ENCODE assay signal across 1 cellular context in the genomic region with DNA sequence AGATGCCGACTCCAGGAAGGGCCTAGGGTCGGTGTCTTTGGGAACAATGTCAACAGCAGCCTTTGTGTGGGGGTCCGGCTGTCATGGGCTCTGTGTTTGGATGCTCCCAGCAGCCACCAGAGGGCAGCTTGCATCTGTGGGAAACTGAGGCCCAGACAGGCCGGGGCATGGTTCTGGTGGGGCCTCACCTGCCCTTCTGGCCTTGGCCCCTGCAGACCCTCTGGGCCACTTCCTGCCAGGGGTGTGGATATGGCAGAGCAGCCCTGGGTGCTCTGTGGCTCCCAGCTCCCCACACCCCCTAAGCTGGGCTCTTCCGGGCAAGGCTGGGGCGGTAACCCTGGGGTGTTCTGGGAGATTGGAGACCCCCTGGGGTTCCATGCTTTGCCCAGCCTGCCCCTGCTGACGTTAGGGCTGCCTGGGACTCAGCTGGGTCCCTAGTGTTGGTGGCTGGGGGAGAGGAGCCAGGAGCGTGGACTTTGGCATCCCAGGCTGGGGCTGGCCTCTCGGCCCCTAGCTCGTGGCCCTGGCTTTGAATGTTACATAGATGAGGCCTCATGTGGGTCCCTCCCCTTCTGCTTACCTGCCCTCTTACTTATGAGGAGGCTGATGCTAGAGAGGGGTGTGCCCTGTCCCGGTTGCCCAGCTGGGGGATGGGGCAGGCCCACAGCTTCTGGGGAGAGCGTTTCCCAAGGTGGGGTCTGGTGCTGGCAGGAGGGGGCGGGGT.
TF ChIP-seq lines count a peak whose summit lies in the region.

No MANE protein-coding gene starts in this region.

TF ChIP-seq in HepG2, 621 proteins besides CTCF, POLR2A, EP300 and RAD21 (continued from another document and continues in another):
- TF ChIP-seq, protein P1, sequence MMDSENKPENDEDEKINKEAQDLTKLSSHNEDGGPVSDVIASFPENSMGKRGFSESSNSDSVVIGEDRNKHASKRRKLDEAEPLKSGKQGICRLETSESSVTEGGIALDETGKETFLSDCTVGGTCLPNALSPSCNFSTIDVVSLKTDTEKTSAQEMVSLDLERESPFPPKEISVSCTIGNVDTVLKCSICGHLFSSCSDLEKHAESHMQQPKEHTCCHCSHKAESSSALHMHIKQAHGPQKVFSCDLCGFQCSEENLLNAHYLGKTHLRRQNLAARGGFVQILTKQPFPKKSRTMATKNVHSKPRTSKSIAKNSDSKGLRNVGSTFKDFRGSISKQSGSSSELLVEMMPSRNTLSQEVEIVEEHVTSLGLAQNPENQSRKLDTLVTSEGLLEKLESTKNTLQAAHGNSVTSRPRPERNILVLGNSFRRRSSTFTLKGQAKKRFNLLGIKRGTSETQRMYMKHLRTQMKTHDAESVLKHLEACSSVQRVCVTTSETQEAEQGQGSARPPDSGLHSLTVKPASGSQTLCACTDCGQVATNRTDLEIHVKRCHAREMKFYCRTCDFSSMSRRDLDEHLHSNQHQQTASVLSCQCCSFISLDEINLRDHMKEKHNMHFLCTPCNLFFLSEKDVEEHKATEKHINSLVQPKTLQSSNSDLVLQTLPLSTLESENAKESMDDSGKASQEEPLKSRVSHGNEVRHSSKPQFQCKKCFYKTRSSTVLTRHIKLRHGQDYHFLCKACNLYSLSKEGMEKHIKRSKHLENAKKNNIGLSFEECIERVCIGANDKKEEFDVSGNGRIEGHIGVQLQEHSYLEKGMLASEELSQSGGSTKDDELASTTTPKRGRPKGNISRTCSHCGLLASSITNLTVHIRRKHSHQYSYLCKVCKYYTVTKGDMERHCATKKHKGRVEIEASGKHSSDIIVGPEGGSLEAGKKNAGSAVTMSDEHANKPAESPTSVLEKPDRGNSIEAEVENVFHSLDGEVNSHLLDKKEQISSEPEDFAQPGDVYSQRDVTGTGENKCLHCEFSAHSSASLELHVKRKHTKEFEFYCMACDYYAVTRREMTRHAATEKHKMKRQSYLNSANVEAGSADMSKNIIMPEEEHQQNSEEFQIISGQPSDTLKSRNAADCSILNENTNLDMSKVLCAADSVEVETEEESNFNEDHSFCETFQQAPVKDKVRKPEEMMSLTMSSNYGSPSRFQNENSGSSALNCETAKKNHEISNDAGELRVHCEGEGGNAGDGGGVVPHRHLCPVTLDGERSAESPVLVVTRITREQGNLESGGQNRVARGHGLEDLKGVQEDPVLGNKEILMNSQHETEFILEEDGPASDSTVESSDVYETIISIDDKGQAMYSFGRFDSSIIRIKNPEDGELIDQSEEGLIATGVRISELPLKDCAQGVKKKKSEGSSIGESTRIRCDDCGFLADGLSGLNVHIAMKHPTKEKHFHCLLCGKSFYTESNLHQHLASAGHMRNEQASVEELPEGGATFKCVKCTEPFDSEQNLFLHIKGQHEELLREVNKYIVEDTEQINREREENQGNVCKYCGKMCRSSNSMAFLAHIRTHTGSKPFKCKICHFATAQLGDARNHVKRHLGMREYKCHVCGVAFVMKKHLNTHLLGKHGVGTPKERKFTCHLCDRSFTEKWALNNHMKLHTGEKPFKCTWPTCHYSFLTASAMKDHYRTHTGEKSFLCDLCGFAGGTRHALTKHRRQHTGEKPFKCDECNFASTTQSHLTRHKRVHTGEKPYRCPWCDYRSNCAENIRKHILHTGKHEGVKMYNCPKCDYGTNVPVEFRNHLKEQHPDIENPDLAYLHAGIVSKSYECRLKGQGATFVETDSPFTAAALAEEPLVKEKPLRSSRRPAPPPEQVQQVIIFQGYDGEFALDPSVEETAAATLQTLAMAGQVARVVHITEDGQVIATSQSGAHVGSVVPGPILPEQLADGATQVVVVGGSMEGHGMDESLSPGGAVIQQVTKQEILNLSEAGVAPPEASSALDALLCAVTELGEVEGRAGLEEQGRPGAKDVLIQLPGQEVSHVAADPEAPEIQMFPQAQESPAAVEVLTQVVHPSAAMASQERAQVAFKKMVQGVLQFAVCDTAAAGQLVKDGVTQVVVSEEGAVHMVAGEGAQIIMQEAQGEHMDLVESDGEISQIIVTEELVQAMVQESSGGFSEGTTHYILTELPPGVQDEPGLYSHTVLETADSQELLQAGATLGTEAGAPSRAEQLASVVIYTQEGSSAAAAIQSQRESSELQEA (CRISPR knock-in tag; IDR thresholded peaks at IDR 0.05; ENCODE audit: not compliant biosample characterization), result peak; percentile 22
- TF ChIP-seq ZNF12 (CRISPR knock-in tag; IDR thresholded peaks at IDR 0.05) (no peak), ZNF552 (CRISPR knock-in tag; IDR thresholded peaks at IDR 0.05; ENCODE audit: borderline replicate concordance) (no peak; the same call in 1 of the 2 replicates), ZNF431 (CRISPR knock-in tag; IDR thresholded peaks at IDR 0.05; ENCODE audit: borderline replicate concordance, low read depth) (no peak), PHF5A (CRISPR knock-in tag; IDR thresholded peaks at IDR 0.05; ENCODE audit: low read depth, unreplicated experiment) (no peak), HMG20B (CRISPR knock-in tag; conservative IDR thresholded peaks at IDR 0.05) (no peak), TEAD2 (CRISPR knock-in tag; IDR thresholded peaks at IDR 0.05) (no peak), ZSCAN22 (CRISPR knock-in tag; IDR thresholded peaks at IDR 0.05) (peak; percentile 39; the same call in 1 of the 2 replicates), WIZ (CRISPR knock-in tag; IDR thresholded peaks at IDR 0.05) (no peak), ZNF773 (CRISPR knock-in tag; IDR thresholded peaks at IDR 0.05; ENCODE audit: borderline replicate concordance) (no peak), CBX1 (IDR thresholded peaks at IDR 0.05; ENCODE audit: low read depth) (no peak), DDIT3 (CRISPR knock-in tag; IDR thresholded peaks at IDR 0.05) (no peak), ISX (CRISPR knock-in tag; conservative IDR thresholded peaks at IDR 0.05) (no peak), CCAR2 (optimal IDR thresholded peaks at IDR 0.05; ENCODE audit: low read depth, low read length) (no peak), ATM (IDR thresholded peaks at IDR 0.05; ENCODE audit: borderline replicate concordance) (no peak), ZNF768 (CRISPR knock-in tag; IDR thresholded peaks at IDR 0.05) (no peak), NFAT5 (CRISPR knock-in tag; IDR thresholded peaks at IDR 0.05) (no peak), USF2 (IDR thresholded peaks at IDR 0.05; ENCODE audit: low read depth, low read length) (no peak), USF2 (CRISPR knock-in tag; IDR thresholded peaks at IDR 0.05; ENCODE audit: borderline replicate concordance) (no peak), ZNF672 (CRISPR knock-in tag; IDR thresholded peaks at IDR 0.05) (no peak), ZNF652 (CRISPR knock-in tag; IDR thresholded peaks at IDR 0.05; ENCODE audit: borderline replicate concordance, low read depth) (no peak), ZSCAN21 (CRISPR knock-in tag; IDR thresholded peaks at IDR 0.05; ENCODE audit: borderline replicate concordance) (no peak), MXD4 (CRISPR knock-in tag; IDR thresholded peaks at IDR 0.05) (no peak), ZNF143 (CRISPR knock-in tag; IDR thresholded peaks at IDR 0.05) (no peak)
- TF ChIP-seq, protein P2, sequence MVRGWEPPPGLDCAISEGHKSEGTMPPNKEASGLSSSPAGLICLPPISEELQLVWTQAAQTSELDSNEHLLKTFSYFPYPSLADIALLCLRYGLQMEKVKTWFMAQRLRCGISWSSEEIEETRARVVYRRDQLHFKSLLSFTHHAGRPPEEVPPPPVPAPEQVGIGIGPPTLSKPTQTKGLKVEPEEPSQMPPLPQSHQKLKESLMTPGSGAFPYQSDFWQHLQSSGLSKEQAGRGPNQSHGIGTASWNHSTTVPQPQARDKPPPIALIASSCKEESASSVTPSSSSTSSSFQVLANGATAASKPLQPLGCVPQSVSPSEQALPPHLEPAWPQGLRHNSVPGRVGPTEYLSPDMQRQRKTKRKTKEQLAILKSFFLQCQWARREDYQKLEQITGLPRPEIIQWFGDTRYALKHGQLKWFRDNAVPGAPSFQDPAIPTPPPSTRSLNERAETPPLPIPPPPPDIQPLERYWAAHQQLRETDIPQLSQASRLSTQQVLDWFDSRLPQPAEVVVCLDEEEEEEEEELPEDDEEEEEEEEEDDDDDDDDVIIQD (CRISPR knock-in tag; IDR thresholded peaks at IDR 0.05; ENCODE audit: low read depth), result no peak
- TF ChIP-seq, protein P3, sequence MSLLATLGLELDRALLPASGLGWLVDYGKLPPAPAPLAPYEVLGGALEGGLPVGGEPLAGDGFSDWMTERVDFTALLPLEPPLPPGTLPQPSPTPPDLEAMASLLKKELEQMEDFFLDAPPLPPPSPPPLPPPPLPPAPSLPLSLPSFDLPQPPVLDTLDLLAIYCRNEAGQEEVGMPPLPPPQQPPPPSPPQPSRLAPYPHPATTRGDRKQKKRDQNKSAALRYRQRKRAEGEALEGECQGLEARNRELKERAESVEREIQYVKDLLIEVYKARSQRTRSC (CRISPR knock-in tag; IDR thresholded peaks at IDR 0.05; ENCODE audit: low read depth), result no peak
- TF ChIP-seq, protein P4, sequence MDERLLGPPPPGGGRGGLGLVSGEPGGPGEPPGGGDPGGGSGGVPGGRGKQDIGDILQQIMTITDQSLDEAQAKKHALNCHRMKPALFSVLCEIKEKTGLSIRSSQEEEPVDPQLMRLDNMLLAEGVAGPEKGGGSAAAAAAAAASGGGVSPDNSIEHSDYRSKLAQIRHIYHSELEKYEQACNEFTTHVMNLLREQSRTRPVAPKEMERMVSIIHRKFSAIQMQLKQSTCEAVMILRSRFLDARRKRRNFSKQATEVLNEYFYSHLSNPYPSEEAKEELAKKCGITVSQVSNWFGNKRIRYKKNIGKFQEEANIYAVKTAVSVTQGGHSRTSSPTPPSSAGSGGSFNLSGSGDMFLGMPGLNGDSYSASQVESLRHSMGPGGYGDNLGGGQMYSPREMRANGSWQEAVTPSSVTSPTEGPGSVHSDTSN (CRISPR knock-in tag; IDR thresholded peaks at IDR 0.05), result no peak
- TF ChIP-seq, protein P5, sequence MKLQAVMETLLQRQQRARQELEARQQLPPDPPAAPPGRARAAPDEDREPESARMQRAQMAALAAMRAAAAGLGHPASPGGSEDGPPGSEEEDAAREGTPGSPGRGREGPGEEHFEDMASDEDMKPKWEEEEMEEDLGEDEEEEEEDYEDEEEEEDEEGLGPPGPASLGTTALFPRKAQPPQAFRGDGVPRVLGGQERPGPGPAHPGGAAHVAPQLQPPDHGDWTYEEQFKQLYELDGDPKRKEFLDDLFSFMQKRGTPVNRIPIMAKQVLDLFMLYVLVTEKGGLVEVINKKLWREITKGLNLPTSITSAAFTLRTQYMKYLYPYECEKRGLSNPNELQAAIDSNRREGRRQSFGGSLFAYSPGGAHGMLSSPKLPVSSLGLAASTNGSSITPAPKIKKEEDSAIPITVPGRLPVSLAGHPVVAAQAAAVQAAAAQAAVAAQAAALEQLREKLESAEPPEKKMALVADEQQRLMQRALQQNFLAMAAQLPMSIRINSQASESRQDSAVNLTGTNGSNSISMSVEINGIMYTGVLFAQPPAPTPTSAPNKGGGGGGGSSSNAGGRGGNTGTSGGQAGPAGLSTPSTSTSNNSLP (IDR thresholded peaks at IDR 0.05; ENCODE audit: low read depth, low read length), result no peak
